12 cellular contexts compared by ENCODE assay signal in genomic region chr21:42403611-42404231, GRCh38. TPM values are rescaled to one million over a fixed set of nuclear protein-coding genes. Genes with fewer than 3 reads are reported as not detected.
DNase-seq lines count a peak whose midpoint lies in the region; ATAC-seq and TF ChIP-seq lines count a peak whose summit lies in the region.
"Had no signal": no experiment of that assay in that cellular context is flagged by ENCODE, and none has a peak within 500 bp of the region (broad histone marks: within the 10 kb centered on the region; RNA-seq: fewer than 3 reads in every experiment).

TSS of gene UBASH3A (plus strand) at chr21:42403902. CDS start at chr21:42403946, 44 bp downstream.

- no peaks in the 10 kb centered on the region for H3K27me3 ChIP-seq in H7 (ENCODE audit: control insufficient read depth, insufficient read depth, low read length)

- H3K4me3 Mint-ChIP-seq in activated CD8-positive, alpha-beta memory T cell treated with anti-CD3 and anti-CD28 coated beads, Interleukin-2, amount 10 ng/mL, durations not matched to agents 7 days and 5 days, result peak within 1 kb of the TSS; percentile 96
- peak within 1 kb of the TSS; percentile 94 to 96 for H3K4me3 Mint-ChIP-seq in stimulated activated naive CD8-positive, alpha-beta T cell treated with anti-CD3 and anti-CD28 coated beads, Interleukin-15, amount 100 ng/mL, for 72 hours
- H3K4me3 Mint-ChIP-seq: endodermal cell had no signal

- H3K27ac Mint-ChIP-seq in activated CD8-positive, alpha-beta memory T cell treated with anti-CD3 and anti-CD28 coated beads, Interleukin-2, amount 10 ng/mL, durations not matched to agents 7 days and 5 days, result peak within 1 kb of the TSS; percentile 99
- H3K27ac Mint-ChIP-seq in stimulated activated naive CD8-positive, alpha-beta T cell treated with anti-CD3 and anti-CD28 coated beads, Interleukin-15, amount 100 ng/mL, for 72 hours, result peak within 1 kb of the TSS; percentile 87 to 94
- H3K27ac Mint-ChIP-seq: endodermal cell had no signal

- no peaks in the 10 kb centered on the region for H3K36me3 ChIP-seq in H7 (replicated peaks; ENCODE audit: control insufficient read depth, insufficient read depth, low read length)

- CTCF ChIA-PET in activated CD8-positive, alpha-beta memory T cell treated with anti-CD3 and anti-CD28 coated beads, Interleukin-2, amount 10 ng/mL, durations not matched to agents 7 days and 5 days (lab: Charles Lee), result interaction anchor here (0.8 to 4.1 kb wide), 16 partner anchors 10 to 170 kb away, joined by 3 to 28 read pairs (median 8); no protein-coding TSS in a partner anchor

- TF ChIP-seq POLR2A in erythroblast (IDR thresholded peaks at IDR 0.05; ENCODE audit: low read length), result peak; percentile 52

- H3K4me1 Mint-ChIP-seq in activated CD8-positive, alpha-beta memory T cell treated with anti-CD3 and anti-CD28 coated beads, Interleukin-2, amount 10 ng/mL, durations not matched to agents 7 days and 5 days, result peaks cover 57% of the 10 kb centered on the region
- peaks cover 70% of the 10 kb centered on the region for H3K4me1 Mint-ChIP-seq in stimulated activated naive CD8-positive, alpha-beta T cell treated with anti-CD3 and anti-CD28 coated beads, Interleukin-15, amount 100 ng/mL, for 72 hours

- H3K9me3 Mint-ChIP-seq in activated CD8-positive, alpha-beta memory T cell treated with anti-CD3 and anti-CD28 coated beads, Interleukin-2, amount 10 ng/mL, durations not matched to agents 7 days and 5 days (ENCODE audit: low read depth), result peaks cover 7% of the 10 kb centered on the region
- H3K9me3 Mint-ChIP-seq in stimulated activated naive CD8-positive, alpha-beta T cell treated with anti-CD3 and anti-CD28 coated beads, Interleukin-15, amount 100 ng/mL, for 72 hours, result peaks cover 9 to 12% of the 10 kb centered on the region in 2 donors
- H3K9me3 Mint-ChIP-seq: endodermal cell had no signal

- no peaks in the 10 kb centered on the region for H3K27me3 Mint-ChIP-seq in activated CD8-positive, alpha-beta memory T cell treated with anti-CD3 and anti-CD28 coated beads, Interleukin-2, amount 10 ng/mL, durations not matched to agents 7 days and 5 days
- no peaks in the 10 kb centered on the region for H3K27me3 Mint-ChIP-seq in stimulated activated naive CD8-positive, alpha-beta T cell treated with anti-CD3 and anti-CD28 coated beads, Interleukin-15, amount 100 ng/mL, for 72 hours

- DNase-seq in activated CD4-positive, alpha-beta T cell treated with anti-CD3 and anti-CD28 coated beads for 4 hours, result peak; percentile 34 to 44
- no peak for DNase-seq in activated CD4-positive, alpha-beta T cell treated with anti-CD3 and anti-CD28 coated beads for 48 hours
- DNase-seq in activated CD8-positive, alpha-beta memory T cell treated with anti-CD3 and anti-CD28 coated beads, Interleukin-2, amount 10 ng/mL, durations not matched to agents 7 days and 5 days, result peak; percentile 74
- DNase-seq in erythroblast (lab: John Stamatoyannopoulos, UW) (peak; percentile 45 to 83), H7 (no peak), COLO668 (lab: John Stamatoyannopoulos, UW; ENCODE audit: unreplicated experiment) (no peak)
- peak; percentile 54 to 55 for DNase-seq in stimulated activated naive CD8-positive, alpha-beta T cell treated with anti-CD3 and anti-CD28 coated beads, Interleukin-15, amount 100 ng/mL, for 72 hours
- DNase-seq: endodermal cell, NCI-H226 had no signal

- peaks cover 56% of the 10 kb centered on the region for H3K36me3 Mint-ChIP-seq in activated CD8-positive, alpha-beta memory T cell treated with anti-CD3 and anti-CD28 coated beads, Interleukin-2, amount 10 ng/mL, durations not matched to agents 7 days and 5 days

- peak; percentile 52 for ATAC-seq in activated CD8-positive, alpha-beta memory T cell treated with anti-CD3 and anti-CD28 coated beads, Interleukin-2, amount 10 ng/mL, durations not matched to agents 7 days and 5 days
- ATAC-seq in stimulated activated naive CD8-positive, alpha-beta T cell treated with anti-CD3 and anti-CD28 coated beads, Interleukin-15, amount 100 ng/mL, for 72 hours, result peak; percentile 73
- ATAC-seq in HG03175 (IDR thresholded peaks at IDR 0.05; ENCODE audit: unreplicated experiment), result no peak
- ATAC-seq: A549 had no signal

- H3K4me3 ChIP-seq in H7 (ENCODE audit: insufficient read depth, low read depth, low read length), result no peak within 1 kb of the TSS
- H3K4me3 ChIP-seq: A549 had no signal

RNA-seq across cellular contexts. Expression of gene UBASH3A, which starts in this region (rescaled TPM):
- 10 to 100 TPM; 75.3 to 89.5 TPM for total RNA-seq in activated CD8-positive, alpha-beta memory T cell treated with anti-CD3 and anti-CD28 coated beads, Interleukin-2, amount 10 ng/mL, durations not matched to agents 7 days and 5 days
- total RNA-seq in H7 (2014; rRNA removed; shearing (Covaris generic)), result not detected in 2 replicates
- total RNA-seq: endodermal cell, M059J had no signal

Comparison
In these comparisons a context has a peak if more than half of its experiments do, and no peak if none do; other contexts are left out.
1. RNA of gene UBASH3A (total RNA-seq): 75.3 to 89.5 TPM in activated CD8-positive, alpha-beta memory T cell treated with anti-CD3 and anti-CD28 coated beads, Interleukin-2, amount 10 ng/mL, durations not matched to agents 7 days and 5 days; not detected in H7; every median in the first group is over 10 times any median in the second.
2. DNase-seq: peak in activated CD4-positive, alpha-beta T cell treated with anti-CD3 and anti-CD28 coated beads for 4 hours (2 of 2), activated CD8-positive, alpha-beta memory T cell treated with anti-CD3 and anti-CD28 coated beads, Interleukin-2, amount 10 ng/mL, durations not matched to agents 7 days and 5 days (single experiment), erythroblast (2 of 2) and stimulated activated naive CD8-positive, alpha-beta T cell treated with anti-CD3 and anti-CD28 coated beads, Interleukin-15, amount 100 ng/mL, for 72 hours (2 of 2); none in activated CD4-positive, alpha-beta T cell treated with anti-CD3 and anti-CD28 coated beads for 48 hours (single experiment), H7 (single experiment) and COLO668 (single experiment).